In the genomic region with DNA sequence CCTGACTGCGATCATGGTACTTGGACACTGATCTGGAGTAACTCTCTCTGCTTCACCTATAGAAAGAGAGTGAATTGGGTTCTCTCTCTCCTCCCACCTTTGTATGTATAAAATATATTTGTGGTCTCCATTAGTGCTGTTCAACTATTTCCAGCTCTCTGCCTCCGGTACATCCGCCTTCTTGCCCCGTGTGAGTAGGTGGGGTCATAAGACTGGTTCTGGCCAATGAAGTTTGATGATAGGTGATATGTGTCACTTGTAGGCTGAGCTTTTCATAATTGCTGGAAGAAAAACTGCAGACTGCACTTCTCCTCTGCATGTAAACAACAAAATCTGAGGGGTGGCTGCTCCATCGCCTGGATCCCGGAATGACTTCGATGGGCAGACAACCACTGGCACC, we compare ENCODE assay signal across 29 cellular contexts.
A peak's percentile ranks its signal among the peaks of the same experiment; 100 is the strongest.
DNase-seq lines count a peak whose midpoint lies in the region; ATAC-seq, FAIRE-seq and TF ChIP-seq lines count a peak whose summit lies in the region.
"Had no signal": no experiment of that assay in that cellular context is flagged by ENCODE, and none has a peak within 500 bp of the region (broad histone marks: within the 10 kb centered on the region; RNA-seq: fewer than 3 reads in every experiment).

No MANE protein-coding gene starts in this region.

- in situ Hi-C loops in GM13977 (cut with MboI; ENCODE audit: low pct_unique_long_range_greater_than_20kb, low sequenced_read_pairs, unreplicated experiment) = no loop called here

- peak; percentile 28 for FAIRE-seq in HTR-8/SVneo (lab: Jason Lieb, UNC)
- FAIRE-seq: GM19239 had no signal

- peaks cover 16% of the 10 kb centered on the region for H3K27me3 Mint-ChIP-seq in MCF 10A (ENCODE audit: insufficient read depth, unreplicated experiment)

- H3K9me3 ChIP-seq in SJCRH30 (replicated peaks) = no peaks in the 10 kb centered on the region
- no peaks in the 10 kb centered on the region for H3K9me3 ChIP-seq in mucosa of descending colon
- H3K9me3 ChIP-seq: Caco-2, SK-N-SH, thoracic aorta had no signal

- ATAC-seq in mucosa of descending colon = peak; percentile 9
- ATAC-seq: activated CD4-positive, CD25-positive, alpha-beta regulatory T cell treated with anti-CD3 and anti-CD28 coated beads, Interleukin-2, amount 50 U/mL, for 24 hours; activated CD8-positive, alpha-beta memory T cell treated with anti-CD3 and anti-CD28 coated beads, Interleukin-2, amount 10 ng/mL, durations not matched to agents 7 days and 5 days; activated T-cell treated with anti-CD3 and anti-CD28 coated beads, Interleukin-2, amount 50 U/mL, for 4 hours; right cardiac atrium had no signal

- H3K27me3 ChIP-seq in SJCRH30 = no peaks in the 10 kb centered on the region

- H3K27ac ChIP-seq in SJCRH30 = peak overlapping the region; percentile 66
- H3K27ac ChIP-seq: coronary artery, RWPE1, thoracic aorta had no signal

- no peaks in the 10 kb centered on the region for H3K36me3 Mint-ChIP-seq in MCF 10A (ENCODE audit: insufficient read depth, unreplicated experiment)
- H3K36me3 Mint-ChIP-seq: activated CD8-positive, alpha-beta memory T cell treated with anti-CD3 and anti-CD28 coated beads, Interleukin-2, amount 10 ng/mL, durations not matched to agents 7 days and 5 days; activated naive CD8-positive, alpha-beta T cell treated with anti-CD3 and anti-CD28 coated beads, Interleukin-2, amount 10 ng/mL, durations not matched to agents 7 days and 5 days; CD14-positive monocyte; memory B cell had no signal

- intact Hi-C loops in mucosa of descending colon (cut with DNase I, micrococcal nuclease) = no loop called here
- intact Hi-C loops in MCF 10A (cut with micrococcal nuclease) = no loop called here

- BruUV-seq in MCF 10A (replicated peaks; lab: Mats Ljungman, UMichigan) = no TSS peak

- H3K4me1 ChIP-seq in SJCRH30 (peaks cover 13% of the 10 kb centered on the region), mucosa of descending colon (ENCODE audit: low read depth) (peaks cover 2% of the 10 kb centered on the region)

- CTCF ChIA-PET in MCF 10A (lab: Yijun Ruan, JAX) = interaction anchor here (1.0 to 1.1 kb wide), 2 partner anchors 24 to 118 kb away, joined by 3 read pairs; no protein-coding TSS in a partner anchor

- H3K4me1 Mint-ChIP-seq in MCF 10A (ENCODE audit: insufficient read depth, unreplicated experiment) = no peaks in the 10 kb centered on the region
- H3K4me1 Mint-ChIP-seq: CD14-positive monocyte, memory B cell had no signal

- peak overlapping the region; percentile 28 for H3K4me3 ChIP-seq in SJCRH30
- no peak overlapping the region for H3K4me3 ChIP-seq in mucosa of descending colon
- H3K4me3 ChIP-seq: coronary artery, smooth muscle cell, thoracic aorta had no signal

- H3K36me3 ChIP-seq in SJCRH30 (no peaks in the 10 kb centered on the region), mucosa of descending colon (ENCODE audit: low read depth) (no peaks in the 10 kb centered on the region)
- H3K36me3 ChIP-seq: thoracic aorta had no signal

- DNase-seq in HTR-8/SVneo (ENCODE audit: insufficient read length, low spot score) (no peak), NCI-H2196 treated with DMSO at 0.1 percent for 48 hours (lab: John Stamatoyannopoulos, UW; ENCODE audit: unreplicated experiment) (peak; percentile 33), SJCRH30 (no peak), mucosa of descending colon (no peak), GM13977 (ENCODE audit: low spot score) (no peak), HCEC 1CT (no peak), MCF 10A (ENCODE audit: unreplicated experiment) (no peak), NCI-H345 treated with DMSO at 0.1 percent for 48 hours (lab: John Stamatoyannopoulos, UW; ENCODE audit: unreplicated experiment) (no peak)
- DNase-seq: activated CD4-positive, alpha-beta T cell treated with anti-CD3 and anti-CD28 coated beads, Interleukin-2, amount 50 U/mL, for 4 hours; activated CD8-positive, alpha-beta memory T cell treated with anti-CD3 and anti-CD28 coated beads, Interleukin-2, amount 10 ng/mL, durations not matched to agents 7 days and 5 days; activated gamma-delta T cell treated with Interleukin-2 at 50 U/mL for 16 hours; activated naive CD8-positive, alpha-beta T cell treated with anti-CD3 and anti-CD28 coated beads, Interleukin-2, amount 10 ng/mL, durations not matched to agents 7 days and 5 days; activated T-cell treated with anti-CD3 and anti-CD28 coated beads, Interleukin-2, amount 50 U/mL, for 4 hours; aorta; Caco-2; effector memory CD4-positive, alpha-beta T cell; posterior cingulate gyrus; right cardiac atrium; SK-N-SH; T-helper 2 cell had no signal

- TF ChIP-seq CTCF in mucosa of descending colon (IDR thresholded peaks at IDR 0.05) = no peak
- no peak for TF ChIP-seq CTCF in GM13977 (IDR thresholded peaks at IDR 0.05; ENCODE audit: extremely low read depth, insufficient read depth, missing control alignments)
- TF ChIP-seq CTCF in MCF 10A (IDR thresholded peaks at IDR 0.05; ENCODE audit: unreplicated experiment) = no peak

- H3K9me3 Mint-ChIP-seq in MCF 10A (ENCODE audit: unreplicated experiment) = no peaks in the 10 kb centered on the region
- H3K9me3 Mint-ChIP-seq: activated naive CD8-positive, alpha-beta T cell treated with anti-CD3 and anti-CD28 coated beads, Interleukin-2, amount 10 ng/mL, durations not matched to agents 7 days and 5 days; activated T-cell treated with anti-CD3 and anti-CD28 coated beads, Interleukin-2, amount 50 U/mL, for 4 hours; memory B cell; stimulated activated naive CD8-positive, alpha-beta T cell treated with anti-CD3 and anti-CD28 coated beads, Interleukin-15, Interleukin-2, amounts not matched to agents 100 ng/mL and 50 ng/mL, for 24 hours had no signal

- POLR2A ChIA-PET in MCF 10A (lab: Yijun Ruan, JAX) = no interaction called here

- no peak overlapping the region for H3K27ac Mint-ChIP-seq in MCF 10A (ENCODE audit: low read depth, unreplicated experiment)
- H3K27ac Mint-ChIP-seq: activated CD8-positive, alpha-beta memory T cell treated with anti-CD3 and anti-CD28 coated beads, Interleukin-2, amount 10 ng/mL, durations not matched to agents 7 days and 5 days; activated naive CD8-positive, alpha-beta T cell treated with anti-CD3 and anti-CD28 coated beads, Interleukin-2, amount 10 ng/mL, durations not matched to agents 7 days and 5 days; CD14-positive monocyte; stimulated activated naive CD8-positive, alpha-beta T cell treated with anti-CD3 and anti-CD28 coated beads, Interleukin-15, Interleukin-2, amounts not matched to agents 100 ng/mL and 50 ng/mL, for 24 hours had no signal

- H3K4me3 Mint-ChIP-seq in MCF 10A (ENCODE audit: unreplicated experiment) = no peak overlapping the region
- H3K4me3 Mint-ChIP-seq: activated CD8-positive, alpha-beta memory T cell treated with anti-CD3 and anti-CD28 coated beads, Interleukin-2, amount 10 ng/mL, durations not matched to agents 7 days and 5 days; activated naive CD8-positive, alpha-beta T cell treated with anti-CD3 and anti-CD28 coated beads, Interleukin-2, amount 10 ng/mL, durations not matched to agents 7 days and 5 days; activated T-cell treated with anti-CD3 and anti-CD28 coated beads, Interleukin-2, amount 50 U/mL, for 4 hours; CD14-positive monocyte; memory B cell; stimulated activated naive CD8-positive, alpha-beta T cell treated with anti-CD3 and anti-CD28 coated beads, Interleukin-15, Interleukin-2, amounts not matched to agents 100 ng/mL and 50 ng/mL, for 24 hours had no signal
